19 cellular contexts compared by ENCODE assay signal in genomic region chr15:68592548-68592947, GRCh38. TPM values are rescaled to one million over a fixed set of nuclear protein-coding genes. Genes with fewer than 3 reads are reported as not detected.
"Had no signal": no experiment of that assay in that cellular context is flagged by ENCODE, and none has a peak within 500 bp of the region (broad histone marks: within the 10 kb centered on the region; RNA-seq: fewer than 3 reads in every experiment).

No MANE protein-coding gene starts in this region.

- H3K27ac ChIP-seq: VCaP had no signal

- H3K27ac Mint-ChIP-seq: activated CD4-positive, alpha-beta memory T cell treated with anti-CD3 and anti-CD28 coated beads for 36 hours; activated CD4-positive, alpha-beta T cell treated with anti-CD3 and anti-CD28 coated beads, Interleukin-2, amount 10 ng/mL, durations not matched to agents 7 days and 5 days; activated naive CD4-positive, alpha-beta T cell treated with anti-CD3 and anti-CD28 coated beads, Interleukin-2, amount 50 U/mL, for 72 hours; activated naive CD8-positive, alpha-beta T cell treated with anti-CD3 and anti-CD28 coated beads, Interleukin-2, amount 50 U/mL, for 24 hours; T-helper 17 cell had no signal

- H3K4me3 Mint-ChIP-seq: activated CD4-positive, alpha-beta memory T cell treated with anti-CD3 and anti-CD28 coated beads for 36 hours; activated CD4-positive, alpha-beta T cell treated with anti-CD3 and anti-CD28 coated beads, Interleukin-2, amount 10 ng/mL, durations not matched to agents 7 days and 5 days; activated naive CD8-positive, alpha-beta T cell treated with anti-CD3 and anti-CD28 coated beads, Interleukin-2, amount 50 U/mL, for 24 hours; activated T-cell treated with anti-CD3 and anti-CD28 coated beads, Interleukin-2, amount 50 U/mL, for 4 hours; T-helper 17 cell had no signal

- H3K9me3 Mint-ChIP-seq: activated CD4-positive, alpha-beta memory T cell treated with anti-CD3 and anti-CD28 coated beads for 36 hours; activated CD4-positive, alpha-beta T cell treated with anti-CD3 and anti-CD28 coated beads, Interleukin-2, amount 10 ng/mL, durations not matched to agents 7 days and 5 days; activated naive CD4-positive, alpha-beta T cell treated with anti-CD3 and anti-CD28 coated beads, Interleukin-2, amount 50 U/mL, for 72 hours; activated naive CD8-positive, alpha-beta T cell treated with anti-CD3 and anti-CD28 coated beads, Interleukin-2, amount 50 U/mL, for 24 hours; activated T-cell treated with anti-CD3 and anti-CD28 coated beads, Interleukin-2, amount 50 U/mL, for 4 hours had no signal

- DNase-seq: activated CD4-positive, alpha-beta memory T cell treated with anti-CD3 and anti-CD28 coated beads for 36 hours; activated CD4-positive, alpha-beta T cell treated with anti-CD3 and anti-CD28 coated beads, Interleukin-2, amount 10 ng/mL, durations not matched to agents 7 days and 5 days; activated CD4-positive, CD25-positive, alpha-beta regulatory T cell; activated CD8-positive, alpha-beta memory T cell treated with anti-CD3 and anti-CD28 coated beads for 24 hours; activated effector memory CD4-positive, alpha-beta T cell treated with anti-CD3 and anti-CD28 coated beads, Interleukin-2, amount 50 U/mL, for 16 hours; activated naive CD4-positive, alpha-beta T cell treated with Interleukin-2 at 50 U/mL for 16 hours; activated naive CD8-positive, alpha-beta T cell treated with anti-CD3 and anti-CD28 coated beads, Interleukin-2, amount 50 U/mL, for 24 hours; activated T-cell treated with anti-CD3 and anti-CD28 coated beads, Interleukin-2, amount 50 U/mL, for 4 hours; NCI-H1048; NCI-H1417; NCI-H2029; NCI-H345; NCI-H510A; NCI-H526 treated with DMSO at 0.1 percent for 48 hours; SIG-M5; T-helper 17 cell; T-helper 9 cell had no signal

- H3K36me3 Mint-ChIP-seq: activated CD4-positive, alpha-beta memory T cell treated with anti-CD3 and anti-CD28 coated beads for 36 hours; activated naive CD4-positive, alpha-beta T cell treated with anti-CD3 and anti-CD28 coated beads, Interleukin-2, amount 50 U/mL, for 72 hours had no signal

- ATAC-seq: activated naive CD4-positive, alpha-beta T cell treated with anti-CD3 and anti-CD28 coated beads, Interleukin-2, amount 50 U/mL, for 72 hours; activated naive CD8-positive, alpha-beta T cell treated with anti-CD3 and anti-CD28 coated beads, Interleukin-2, amount 50 U/mL, for 24 hours; activated T-cell treated with anti-CD3 and anti-CD28 coated beads, Interleukin-2, amount 50 U/mL, for 4 hours; T-helper 17 cell had no signal

RNA-seq across cellular contexts. Expression of gene CORO2B, which starts 13.8 kb away (rescaled TPM):
- total RNA-seq: activated CD4-positive, alpha-beta T cell treated with anti-CD3 and anti-CD28 coated beads, Interleukin-2, amount 10 ng/mL, durations not matched to agents 7 days and 5 days; T-helper 17 cell had no signal
